In the genomic region with DNA sequence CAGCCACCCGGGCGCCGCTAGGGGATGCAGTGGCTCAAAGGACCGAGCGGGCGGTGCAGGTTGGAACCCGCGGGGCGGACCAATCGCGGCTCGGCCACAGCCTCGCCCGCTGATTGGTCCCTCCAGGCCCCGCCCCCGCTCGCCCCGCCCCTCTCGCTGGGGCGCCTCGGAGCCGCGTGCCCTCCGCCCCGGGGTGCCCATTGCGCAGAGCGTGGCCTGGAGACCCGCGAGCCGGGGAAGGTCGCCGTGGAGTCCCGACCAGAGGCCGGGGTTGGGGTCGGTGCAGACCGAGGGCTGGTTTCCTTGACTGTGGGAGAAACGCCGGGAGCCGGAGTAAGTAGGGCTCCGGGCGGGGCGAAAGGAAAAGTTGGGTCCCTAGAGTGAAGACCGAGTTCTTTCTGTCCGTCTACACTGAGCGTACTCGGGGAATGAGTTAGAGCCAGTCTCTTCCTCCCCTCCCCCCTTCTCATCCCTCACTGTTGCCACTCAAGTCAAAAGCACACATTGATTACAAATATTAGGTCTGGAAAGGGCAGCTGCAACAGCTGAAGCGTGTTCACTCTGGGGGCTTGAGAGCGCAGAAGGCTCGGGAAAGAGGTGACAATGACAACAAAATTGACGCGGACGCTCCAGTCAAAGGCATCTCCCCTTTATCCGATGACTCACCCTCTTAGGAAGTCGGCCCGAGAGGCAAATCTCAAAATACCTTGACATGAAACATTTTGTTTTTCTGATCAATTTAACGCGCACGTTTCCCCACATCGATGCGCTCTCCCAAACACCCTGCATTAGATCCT, we compare ENCODE assay signal across 8 cellular contexts. TPM values are rescaled to one million over a fixed set of nuclear protein-coding genes. Genes with fewer than 3 reads are reported as not detected.
DNase-seq lines count a peak whose midpoint lies in the region; ATAC-seq, FAIRE-seq and TF ChIP-seq lines count a peak whose summit lies in the region.

No MANE protein-coding gene starts in this region.

- no peaks in the 10 kb centered on the region for H3K9me3 ChIP-seq in A549

- H3K4me1 ChIP-seq in A549 = peaks cover 15% of the 10 kb centered on the region

- H3K4me3 ChIP-seq in A549 = peak overlapping the region; percentile 75
- peak overlapping the region; percentile 68 for H3K4me3 ChIP-seq in epithelial cell of esophagus (ENCODE audit: low read length)

- under 1% methylated on average over 32 of the region's 60 CpGs for WGBS in A549 (ENCODE audit: missing lambda C conversion rate)

- peak; percentile 72 for TF ChIP-seq POLR2A in A549 (IDR thresholded peaks at IDR 0.05; ENCODE audit: low read length)

- no peak for FAIRE-seq in A549 (lab: Jason Lieb, UNC)

- H3K27ac ChIP-seq in A549 = peak overlapping the region; percentile 82 to 90

- POLR2A ChIA-PET in A549 (lab: Yijun Ruan, JAX) = interaction anchor here (0.6 to 0.7 kb wide), 2 partner anchors 387 to 1157 kb away, joined by 3 to 5 read pairs; a partner anchor contains a TSS

- TF ChIP-seq CTCF in A549 (IDR thresholded peaks at IDR 0.05) (peak; percentile 85; the same call in 1 of the 3 replicates), epithelial cell of esophagus (IDR thresholded peaks at IDR 0.05; ENCODE audit: insufficient read depth, low read depth, low read length, missing control alignments) (peak; percentile 80)

- DNase-seq in A549 (ENCODE audit: low read depth in 1 of 2, low spot score in 1 of 2) (peak; percentile 90 to 92), NCI-H524 treated with DMSO at 0.1 percent for 48 hours (lab: John Stamatoyannopoulos, UW) (peak; percentile 15), epithelial cell of esophagus (ENCODE audit: low read depth) (peak; percentile 91), mucosa of gallbladder (ENCODE audit: low spot score) (peak; percentile 72)
- DNase-seq in activated CD8-positive, alpha-beta memory T cell treated with anti-CD3 and anti-CD28 coated beads for 4 hours (ENCODE audit: low read depth in 2 of 2) = peak; percentile 88 to 89
- peak; percentile 98 for DNase-seq in stimulated activated CD8-positive, alpha-beta memory T cell treated with anti-CD3 and anti-CD28 coated beads, Interleukin-4, amount 100 ng/mL, for 48 hours

- TF ChIP-seq RAD21 in A549 (conservative IDR thresholded peaks at IDR 0.05 in 1 of 2, IDR thresholded peaks at IDR 0.05 in 1 of 2) = peak; percentile 77 to 94

- ATAC-seq in A549 (peak; percentile 69 to 87), GM18519 (IDR thresholded peaks at IDR 0.05; ENCODE audit: low FRiP score, unreplicated experiment) (peak; percentile 62), HG03025 (IDR thresholded peaks at IDR 0.05; ENCODE audit: low FRiP score, unreplicated experiment) (peak; percentile 58)

- CTCF ChIA-PET in A549 (lab: Yijun Ruan, JAX) = interaction anchor here (0.7 to 2.1 kb wide), 5 partner anchors 11 to 645 kb away, joined by 3 to 7 read pairs (median 3); no protein-coding TSS in a partner anchor

- no peak for TF ChIP-seq EP300 in A549 (IDR thresholded peaks at IDR 0.05)

- peak overlapping the region; percentile 96 for H3K4me2 ChIP-seq in A549

TF ChIP-seq in A549, 52 proteins besides CTCF, POLR2A, EP300 and RAD21 (continues in another document):
- TF ChIP-seq EHF (CRISPR knock-in tag; IDR thresholded peaks at IDR 0.05) (no peak), POLR2AphosphoS2 (conservative IDR thresholded peaks at IDR 0.05; ENCODE audit: low read length) (no peak), HOXA7 (CRISPR knock-in tag; IDR thresholded peaks at IDR 0.05) (no peak), SREBF2 (IDR thresholded peaks at IDR 0.05) (no peak), TP53 (CRISPR knock-in tag; IDR thresholded peaks at IDR 0.05) (no peak), FOSB (CRISPR knock-in tag; IDR thresholded peaks at IDR 0.05) (no peak), NR3C1 (IDR thresholded peaks at IDR 0.05) (no peak), EHMT2 (IDR thresholded peaks at IDR 0.05; ENCODE audit: low read depth) (no peak), FOXS1 (CRISPR knock-in tag; IDR thresholded peaks at IDR 0.05) (no peak), CBX8 (IDR thresholded peaks at IDR 0.05) (no peak), NFE2L2 (conservative IDR thresholded peaks at IDR 0.05; ENCODE audit: low read length) (no peak)
- TF ChIP-seq, protein P1, sequence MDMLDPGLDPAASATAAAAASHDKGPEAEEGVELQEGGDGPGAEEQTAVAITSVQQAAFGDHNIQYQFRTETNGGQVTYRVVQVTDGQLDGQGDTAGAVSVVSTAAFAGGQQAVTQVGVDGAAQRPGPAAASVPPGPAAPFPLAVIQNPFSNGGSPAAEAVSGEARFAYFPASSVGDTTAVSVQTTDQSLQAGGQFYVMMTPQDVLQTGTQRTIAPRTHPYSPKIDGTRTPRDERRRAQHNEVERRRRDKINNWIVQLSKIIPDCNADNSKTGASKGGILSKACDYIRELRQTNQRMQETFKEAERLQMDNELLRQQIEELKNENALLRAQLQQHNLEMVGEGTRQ (IDR thresholded peaks at IDR 0.05) = no peak
- TF ChIP-seq, protein P2, sequence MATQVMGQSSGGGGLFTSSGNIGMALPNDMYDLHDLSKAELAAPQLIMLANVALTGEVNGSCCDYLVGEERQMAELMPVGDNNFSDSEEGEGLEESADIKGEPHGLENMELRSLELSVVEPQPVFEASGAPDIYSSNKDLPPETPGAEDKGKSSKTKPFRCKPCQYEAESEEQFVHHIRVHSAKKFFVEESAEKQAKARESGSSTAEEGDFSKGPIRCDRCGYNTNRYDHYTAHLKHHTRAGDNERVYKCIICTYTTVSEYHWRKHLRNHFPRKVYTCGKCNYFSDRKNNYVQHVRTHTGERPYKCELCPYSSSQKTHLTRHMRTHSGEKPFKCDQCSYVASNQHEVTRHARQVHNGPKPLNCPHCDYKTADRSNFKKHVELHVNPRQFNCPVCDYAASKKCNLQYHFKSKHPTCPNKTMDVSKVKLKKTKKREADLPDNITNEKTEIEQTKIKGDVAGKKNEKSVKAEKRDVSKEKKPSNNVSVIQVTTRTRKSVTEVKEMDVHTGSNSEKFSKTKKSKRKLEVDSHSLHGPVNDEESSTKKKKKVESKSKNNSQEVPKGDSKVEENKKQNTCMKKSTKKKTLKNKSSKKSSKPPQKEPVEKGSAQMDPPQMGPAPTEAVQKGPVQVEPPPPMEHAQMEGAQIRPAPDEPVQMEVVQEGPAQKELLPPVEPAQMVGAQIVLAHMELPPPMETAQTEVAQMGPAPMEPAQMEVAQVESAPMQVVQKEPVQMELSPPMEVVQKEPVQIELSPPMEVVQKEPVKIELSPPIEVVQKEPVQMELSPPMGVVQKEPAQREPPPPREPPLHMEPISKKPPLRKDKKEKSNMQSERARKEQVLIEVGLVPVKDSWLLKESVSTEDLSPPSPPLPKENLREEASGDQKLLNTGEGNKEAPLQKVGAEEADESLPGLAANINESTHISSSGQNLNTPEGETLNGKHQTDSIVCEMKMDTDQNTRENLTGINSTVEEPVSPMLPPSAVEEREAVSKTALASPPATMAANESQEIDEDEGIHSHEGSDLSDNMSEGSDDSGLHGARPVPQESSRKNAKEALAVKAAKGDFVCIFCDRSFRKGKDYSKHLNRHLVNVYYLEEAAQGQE (IDR thresholded peaks at IDR 0.05) = no peak
- TF ChIP-seq, protein P3, sequence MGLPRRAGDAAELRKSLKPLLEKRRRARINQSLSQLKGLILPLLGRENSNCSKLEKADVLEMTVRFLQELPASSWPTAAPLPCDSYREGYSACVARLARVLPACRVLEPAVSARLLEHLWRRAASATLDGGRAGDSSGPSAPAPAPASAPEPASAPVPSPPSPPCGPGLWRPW (IDR thresholded peaks at IDR 0.05) = no peak
- TF ChIP-seq, protein P4, sequence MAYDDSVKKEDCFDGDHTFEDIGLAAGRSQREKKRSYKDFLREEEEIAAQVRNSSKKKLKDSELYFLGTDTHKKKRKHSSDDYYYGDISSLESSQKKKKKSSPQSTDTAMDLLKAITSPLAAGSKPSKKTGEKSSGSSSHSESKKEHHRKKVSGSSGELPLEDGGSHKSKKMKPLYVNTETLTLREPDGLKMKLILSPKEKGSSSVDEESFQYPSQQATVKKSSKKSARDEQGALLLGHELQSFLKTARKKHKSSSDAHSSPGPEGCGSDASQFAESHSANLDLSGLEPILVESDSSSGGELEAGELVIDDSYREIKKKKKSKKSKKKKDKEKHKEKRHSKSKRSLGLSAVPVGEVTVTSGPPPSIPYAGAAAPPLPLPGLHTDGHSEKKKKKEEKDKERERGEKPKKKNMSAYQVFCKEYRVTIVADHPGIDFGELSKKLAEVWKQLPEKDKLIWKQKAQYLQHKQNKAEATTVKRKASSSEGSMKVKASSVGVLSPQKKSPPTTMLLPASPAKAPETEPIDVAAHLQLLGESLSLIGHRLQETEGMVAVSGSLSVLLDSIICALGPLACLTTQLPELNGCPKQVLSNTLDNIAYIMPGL (CRISPR knock-in tag; IDR thresholded peaks at IDR 0.05; ENCODE audit: borderline replicate concordance) = no peak
- TF ChIP-seq, protein P5, sequence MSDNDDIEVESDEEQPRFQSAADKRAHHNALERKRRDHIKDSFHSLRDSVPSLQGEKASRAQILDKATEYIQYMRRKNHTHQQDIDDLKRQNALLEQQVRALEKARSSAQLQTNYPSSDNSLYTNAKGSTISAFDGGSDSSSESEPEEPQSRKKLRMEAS (IDR thresholded peaks at IDR 0.05) = peak; percentile 86
- TF ChIP-seq, protein P6, sequence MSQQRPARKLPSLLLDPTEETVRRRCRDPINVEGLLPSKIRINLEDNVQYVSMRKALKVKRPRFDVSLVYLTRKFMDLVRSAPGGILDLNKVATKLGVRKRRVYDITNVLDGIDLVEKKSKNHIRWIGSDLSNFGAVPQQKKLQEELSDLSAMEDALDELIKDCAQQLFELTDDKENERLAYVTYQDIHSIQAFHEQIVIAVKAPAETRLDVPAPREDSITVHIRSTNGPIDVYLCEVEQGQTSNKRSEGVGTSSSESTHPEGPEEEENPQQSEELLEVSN (IDR thresholded peaks at IDR 0.05; ENCODE audit: borderline replicate concordance, low read depth) = peak; percentile 70
- TF ChIP-seq, protein P7, sequence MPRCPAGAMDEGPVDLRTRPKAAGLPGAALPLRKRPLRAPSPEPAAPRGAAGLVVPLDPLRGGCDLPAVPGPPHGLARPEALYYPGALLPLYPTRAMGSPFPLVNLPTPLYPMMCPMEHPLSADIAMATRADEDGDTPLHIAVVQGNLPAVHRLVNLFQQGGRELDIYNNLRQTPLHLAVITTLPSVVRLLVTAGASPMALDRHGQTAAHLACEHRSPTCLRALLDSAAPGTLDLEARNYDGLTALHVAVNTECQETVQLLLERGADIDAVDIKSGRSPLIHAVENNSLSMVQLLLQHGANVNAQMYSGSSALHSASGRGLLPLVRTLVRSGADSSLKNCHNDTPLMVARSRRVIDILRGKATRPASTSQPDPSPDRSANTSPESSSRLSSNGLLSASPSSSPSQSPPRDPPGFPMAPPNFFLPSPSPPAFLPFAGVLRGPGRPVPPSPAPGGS (IDR thresholded peaks at IDR 0.05) = 0 out of 3 replicates have a peak, but pooled peaks have one; percentile 44

RNA-seq across cellular contexts. Expression of a gene that starts 0.8 kb away (rescaled TPM):
- 1.3 and 1.6 TPM in 2 replicates for polyA plus RNA-seq in A549 (2011; rRNA removed)
- polyA plus RNA-seq in A549 (2012; cell fraction: cytosol; rRNA removed) = 3.8 and 4.3 TPM in 2 replicates
- polyA plus RNA-seq in A549 (2012; cell fraction: nucleus; rRNA removed) = 7.2 and 9.1 TPM in 2 replicates
- polyA plus RNA-seq in A549 (2017; fragmentation: RNase III; extraction: RNeasy Plus Mini Kit Qiagen cat#74134 plus additional on column Dnase treatment) = 3.5 to 4.7 TPM (median 4.0 TPM) in 3 replicates
- polyA minus RNA-seq in A549 (2011; rRNA and poly(A)+ RNA removed) = 0.58 and 0.79 TPM in 2 replicates
- 1.5 TPM for total RNA-seq in mucosa of gallbladder

Comparison
In these comparisons a context has a peak if more than half of its experiments do, and no peak if none do; other contexts are left out.
1. Peak in every context shown above with its lines: DNase-seq, ATAC-seq, H3K4me3 ChIP-seq and H3K27ac ChIP-seq.
2. DNase-seq: peak in every context shown above with its lines; median percentile 98 in stimulated activated CD8-positive, alpha-beta memory T cell treated with anti-CD3 and anti-CD28 coated beads, Interleukin-4, amount 100 ng/mL, for 48 hours; 91 in A549; 91 in epithelial cell of esophagus; 88 in activated CD8-positive, alpha-beta memory T cell treated with anti-CD3 and anti-CD28 coated beads for 4 hours; 72 in mucosa of gallbladder; 15 in NCI-H524 treated with DMSO at 0.1 percent for 48 hours.